ENCODE assay signal across 1 cellular context in genomic region chr12:8914716-8915526, GRCh38.
TF ChIP-seq lines count a peak whose summit lies in the region.

No MANE protein-coding gene starts in this region.

TF ChIP-seq in SK-N-SH, 30 proteins besides CTCF, POLR2A, EP300 and RAD21 (continued from another document):
- TF ChIP-seq, protein P1, sequence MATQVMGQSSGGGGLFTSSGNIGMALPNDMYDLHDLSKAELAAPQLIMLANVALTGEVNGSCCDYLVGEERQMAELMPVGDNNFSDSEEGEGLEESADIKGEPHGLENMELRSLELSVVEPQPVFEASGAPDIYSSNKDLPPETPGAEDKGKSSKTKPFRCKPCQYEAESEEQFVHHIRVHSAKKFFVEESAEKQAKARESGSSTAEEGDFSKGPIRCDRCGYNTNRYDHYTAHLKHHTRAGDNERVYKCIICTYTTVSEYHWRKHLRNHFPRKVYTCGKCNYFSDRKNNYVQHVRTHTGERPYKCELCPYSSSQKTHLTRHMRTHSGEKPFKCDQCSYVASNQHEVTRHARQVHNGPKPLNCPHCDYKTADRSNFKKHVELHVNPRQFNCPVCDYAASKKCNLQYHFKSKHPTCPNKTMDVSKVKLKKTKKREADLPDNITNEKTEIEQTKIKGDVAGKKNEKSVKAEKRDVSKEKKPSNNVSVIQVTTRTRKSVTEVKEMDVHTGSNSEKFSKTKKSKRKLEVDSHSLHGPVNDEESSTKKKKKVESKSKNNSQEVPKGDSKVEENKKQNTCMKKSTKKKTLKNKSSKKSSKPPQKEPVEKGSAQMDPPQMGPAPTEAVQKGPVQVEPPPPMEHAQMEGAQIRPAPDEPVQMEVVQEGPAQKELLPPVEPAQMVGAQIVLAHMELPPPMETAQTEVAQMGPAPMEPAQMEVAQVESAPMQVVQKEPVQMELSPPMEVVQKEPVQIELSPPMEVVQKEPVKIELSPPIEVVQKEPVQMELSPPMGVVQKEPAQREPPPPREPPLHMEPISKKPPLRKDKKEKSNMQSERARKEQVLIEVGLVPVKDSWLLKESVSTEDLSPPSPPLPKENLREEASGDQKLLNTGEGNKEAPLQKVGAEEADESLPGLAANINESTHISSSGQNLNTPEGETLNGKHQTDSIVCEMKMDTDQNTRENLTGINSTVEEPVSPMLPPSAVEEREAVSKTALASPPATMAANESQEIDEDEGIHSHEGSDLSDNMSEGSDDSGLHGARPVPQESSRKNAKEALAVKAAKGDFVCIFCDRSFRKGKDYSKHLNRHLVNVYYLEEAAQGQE (IDR thresholded peaks at IDR 0.05; ENCODE audit: low read depth, low read length): no peak
- no peak for TF ChIP-seq USF1 (IDR thresholded peaks at IDR 0.05; ENCODE audit: borderline replicate concordance, low read depth)
- no peak for TF ChIP-seq RXRA (IDR thresholded peaks at IDR 0.05; ENCODE audit: borderline replicate concordance, low read depth)
- no peak for TF ChIP-seq FOSL2 (IDR thresholded peaks at IDR 0.05; ENCODE audit: borderline replicate concordance, low read depth)
- peak; percentile 71 for TF ChIP-seq MXI1 (IDR thresholded peaks at IDR 0.05; ENCODE audit: low read depth, low read length)
- TF ChIP-seq IRF3 (IDR thresholded peaks at IDR 0.05; ENCODE audit: low read depth, low read length): no peak
- no peak for TF ChIP-seq YY1 (IDR thresholded peaks at IDR 0.05; ENCODE audit: low read depth)
- no peak for TF ChIP-seq TAF1 (IDR thresholded peaks at IDR 0.05; ENCODE audit: borderline replicate concordance, low read depth, low read length)
- TF ChIP-seq POLR2AphosphoS5 (IDR thresholded peaks at IDR 0.05; ENCODE audit: low read depth, low read length): no peak
- TF ChIP-seq TCF12 (IDR thresholded peaks at IDR 0.05): no peak
- no peak for TF ChIP-seq MEF2A (IDR thresholded peaks at IDR 0.05; ENCODE audit: borderline replicate concordance, low read depth)
- TF ChIP-seq, protein P2, sequence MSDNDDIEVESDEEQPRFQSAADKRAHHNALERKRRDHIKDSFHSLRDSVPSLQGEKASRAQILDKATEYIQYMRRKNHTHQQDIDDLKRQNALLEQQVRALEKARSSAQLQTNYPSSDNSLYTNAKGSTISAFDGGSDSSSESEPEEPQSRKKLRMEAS (IDR thresholded peaks at IDR 0.05; ENCODE audit: low read depth): peak; percentile 8; the same call in 1 of the 2 replicates
- TF ChIP-seq, protein P3, sequence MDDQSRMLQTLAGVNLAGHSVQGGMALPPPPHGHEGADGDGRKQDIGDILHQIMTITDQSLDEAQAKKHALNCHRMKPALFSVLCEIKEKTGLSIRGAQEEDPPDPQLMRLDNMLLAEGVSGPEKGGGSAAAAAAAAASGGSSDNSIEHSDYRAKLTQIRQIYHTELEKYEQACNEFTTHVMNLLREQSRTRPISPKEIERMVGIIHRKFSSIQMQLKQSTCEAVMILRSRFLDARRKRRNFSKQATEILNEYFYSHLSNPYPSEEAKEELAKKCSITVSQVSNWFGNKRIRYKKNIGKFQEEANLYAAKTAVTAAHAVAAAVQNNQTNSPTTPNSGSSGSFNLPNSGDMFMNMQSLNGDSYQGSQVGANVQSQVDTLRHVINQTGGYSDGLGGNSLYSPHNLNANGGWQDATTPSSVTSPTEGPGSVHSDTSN (IDR thresholded peaks at IDR 0.05): no peak
- no peak for TF ChIP-seq NFIC (IDR thresholded peaks at IDR 0.05; ENCODE audit: borderline replicate concordance)
